In genomic region chr1:248593226-248593625, GRCh38 we compare ENCODE assay signal across 10 cellular contexts. TPM values are rescaled to one million over a fixed set of nuclear protein-coding genes. Genes with fewer than 3 reads are reported as not detected.
"Had no signal": no experiment of that assay in that cellular context is flagged by ENCODE, and none has a peak within 500 bp of the region (broad histone marks: within the 10 kb centered on the region; RNA-seq: fewer than 3 reads in every experiment).

No MANE protein-coding gene starts in this region.

- H3K4me1 ChIP-seq: HAP-1 had no signal

- DNase-seq: GM23248, GOT3, H7, H9, HCEC 1CT, HFFc6 had no signal

- H3K4me2 ChIP-seq: GM23338 had no signal

- H3K9me3 ChIP-seq: HAP-1 had no signal

- H3K27ac ChIP-seq: GM23248 had no signal

- H3K4me3 ChIP-seq: GM23248, GM23338, HAP-1 had no signal

- H2AFZ ChIP-seq: GM23248, GM23338 had no signal

- H3K9ac ChIP-seq: GM23248 had no signal

- H3K36me3 ChIP-seq: HAP-1 had no signal

RNA-seq across cellular contexts. Expression of gene OR2T10, which starts 4.3 kb away (rescaled TPM):
- total RNA-seq: GM23248, GM23338, H1, H4, H7, H9, HFFc6 had no signal
- polyA plus RNA-seq: GM23248, GM23338, H1 had no signal

RNA-seq across cellular contexts. Expression of gene OR2T34, which starts 18.7 kb away (rescaled TPM):
- total RNA-seq: GM23248, GM23338, H1, H4, H7, H9, HFFc6 had no signal
- polyA plus RNA-seq: GM23248, GM23338, H1 had no signal

RNA-seq across cellular contexts. Expression of gene OR2T29, which starts 30.7 kb away (rescaled TPM):
- total RNA-seq: GM23248, GM23338, H1, H4, H7, H9, HFFc6 had no signal
- polyA plus RNA-seq: GM23248, GM23338, H1 had no signal

RNA-seq across cellular contexts. Expression of gene OR2T11, which starts 41.7 kb away (rescaled TPM):
- total RNA-seq: GM23248, GM23338, H1, H4, H7, H9, HFFc6 had no signal
- polyA plus RNA-seq: GM23248, GM23338, H1 had no signal

RNA-seq across cellular contexts. Expression of gene OR2T35, which starts 51.9 kb away (rescaled TPM):
- total RNA-seq: GM23248, GM23338, H1, H4, H7, H9, HFFc6 had no signal
- polyA plus RNA-seq: GM23248, GM23338, H1 had no signal
